In genomic region chr14:106006716-106007115, GRCh38 we compare ENCODE assay signal across 7 cellular contexts.
DNase-seq lines count a peak whose midpoint lies in the region; ATAC-seq and TF ChIP-seq lines count a peak whose summit lies in the region.
"Not testable (repeated sequence)": the region's sequence is repeated elsewhere in the genome, so short reads cannot be mapped to it uniquely, and the experiment has no call there.

No MANE protein-coding gene starts in this region.

- not testable (repeated sequence) for H3K36me3 ChIP-seq in BLaER1

- H3K4me3 Mint-ChIP-seq in activated CD4-positive, alpha-beta T cell treated with anti-CD3 and anti-CD28 coated beads for 36 hours: peak overlapping the region; percentile 77
- peak overlapping the region; percentile 82 for H3K4me3 Mint-ChIP-seq in activated CD8-positive, alpha-beta T cell treated with anti-CD3 and anti-CD28 coated beads for 36 hours
- H3K4me3 Mint-ChIP-seq in activated T-cell treated with anti-CD3 and anti-CD28 coated beads, Interleukin-2, amount 50 U/mL, for 72 hours: peak overlapping the region; percentile 91
- H3K4me3 Mint-ChIP-seq in activated naive CD4-positive, alpha-beta T cell treated with anti-CD3 and anti-CD28 coated beads, Interleukin-2, amount 50 U/mL, for 24 hours: peak overlapping the region; percentile 36
- H3K4me3 Mint-ChIP-seq in activated naive CD8-positive, alpha-beta T cell treated with anti-CD3 and anti-CD28 coated beads, Interleukin-2, amount 10 ng/mL, durations not matched to agents 7 days and 5 days: not testable (repeated sequence)

- not testable (repeated sequence) for ATAC-seq in activated CD4-positive, alpha-beta T cell treated with anti-CD3 and anti-CD28 coated beads for 36 hours; activated CD8-positive, alpha-beta T cell treated with anti-CD3 and anti-CD28 coated beads for 36 hours; activated T-cell treated with anti-CD3 and anti-CD28 coated beads, Interleukin-2, amount 50 U/mL, for 72 hours (replicated peaks in 1 of 2); activated naive CD8-positive, alpha-beta T cell treated with anti-CD3 and anti-CD28 coated beads, Interleukin-2, amount 10 ng/mL, durations not matched to agents 7 days and 5 days (ENCODE audit: low read depth)

- not testable (repeated sequence) for H3K27me3 Mint-ChIP-seq in activated CD4-positive, alpha-beta T cell treated with anti-CD3 and anti-CD28 coated beads for 36 hours; activated CD8-positive, alpha-beta T cell treated with anti-CD3 and anti-CD28 coated beads for 36 hours; activated T-cell treated with anti-CD3 and anti-CD28 coated beads, Interleukin-2, amount 50 U/mL, for 72 hours (ENCODE audit: low read depth); activated naive CD4-positive, alpha-beta T cell treated with anti-CD3 and anti-CD28 coated beads, Interleukin-2, amount 50 U/mL, for 24 hours; activated naive CD8-positive, alpha-beta T cell treated with anti-CD3 and anti-CD28 coated beads, Interleukin-2, amount 10 ng/mL, durations not matched to agents 7 days and 5 days

- DNase-seq in activated CD4-positive, alpha-beta T cell treated with anti-CD3 and anti-CD28 coated beads for 36 hours: peak; percentile 36
- DNase-seq in activated CD8-positive, alpha-beta T cell treated with anti-CD3 and anti-CD28 coated beads for 36 hours; activated T-cell treated with anti-CD3 and anti-CD28 coated beads, Interleukin-2, amount 50 U/mL, for 72 hours; activated naive CD8-positive, alpha-beta T cell treated with anti-CD3 and anti-CD28 coated beads, Interleukin-2, amount 10 ng/mL, durations not matched to agents 7 days and 5 days: not testable (repeated sequence)
- DNase-seq in stimulated activated CD4-positive, alpha-beta T cell treated with anti-CD3 and anti-CD28 coated beads, Interleukin-15, amount 100 ng/mL, for 24 hours: peak; percentile 36

- H3K27me3 ChIP-seq in BLaER1: not testable (repeated sequence)

- not testable (repeated sequence) for H3K9me3 ChIP-seq in BLaER1

- H3K4me1 Mint-ChIP-seq in activated CD4-positive, alpha-beta T cell treated with anti-CD3 and anti-CD28 coated beads for 36 hours: peaks cover 77% of the 10 kb centered on the region
- H3K4me1 Mint-ChIP-seq in activated CD8-positive, alpha-beta T cell treated with anti-CD3 and anti-CD28 coated beads for 36 hours (ENCODE audit: low read depth): peaks cover 55% of the 10 kb centered on the region
- H3K4me1 Mint-ChIP-seq in activated T-cell treated with anti-CD3 and anti-CD28 coated beads, Interleukin-2, amount 50 U/mL, for 72 hours (ENCODE audit: low read depth): peaks cover 83% of the 10 kb centered on the region
- H3K4me1 Mint-ChIP-seq in activated naive CD4-positive, alpha-beta T cell treated with anti-CD3 and anti-CD28 coated beads, Interleukin-2, amount 50 U/mL, for 24 hours: peaks cover 60% of the 10 kb centered on the region
- peaks cover 36% of the 10 kb centered on the region for H3K4me1 Mint-ChIP-seq in activated naive CD8-positive, alpha-beta T cell treated with anti-CD3 and anti-CD28 coated beads, Interleukin-2, amount 10 ng/mL, durations not matched to agents 7 days and 5 days

- peaks cover 31% of the 10 kb centered on the region for H3K36me3 Mint-ChIP-seq in activated CD4-positive, alpha-beta T cell treated with anti-CD3 and anti-CD28 coated beads for 36 hours (ENCODE audit: low read depth)
- not testable (repeated sequence) for H3K36me3 Mint-ChIP-seq in activated CD8-positive, alpha-beta T cell treated with anti-CD3 and anti-CD28 coated beads for 36 hours (ENCODE audit: low read depth); activated T-cell treated with anti-CD3 and anti-CD28 coated beads, Interleukin-2, amount 50 U/mL, for 72 hours (ENCODE audit: insufficient read depth in 2 of 2); activated naive CD4-positive, alpha-beta T cell treated with anti-CD3 and anti-CD28 coated beads, Interleukin-2, amount 50 U/mL, for 24 hours; activated naive CD8-positive, alpha-beta T cell treated with anti-CD3 and anti-CD28 coated beads, Interleukin-2, amount 10 ng/mL, durations not matched to agents 7 days and 5 days

- H3K4me3 ChIP-seq in BLaER1: peak overlapping the region; percentile 25; the same call in 1 of the 2 replicates

- H4K20me1 ChIP-seq in BLaER1: not testable (repeated sequence)

- not testable (repeated sequence) for H3K9ac ChIP-seq in BLaER1

- peak overlapping the region; percentile 95 for H3K27ac Mint-ChIP-seq in activated CD4-positive, alpha-beta T cell treated with anti-CD3 and anti-CD28 coated beads for 36 hours
- peak overlapping the region; percentile 99 for H3K27ac Mint-ChIP-seq in activated CD8-positive, alpha-beta T cell treated with anti-CD3 and anti-CD28 coated beads for 36 hours
- peak overlapping the region; percentile 89 for H3K27ac Mint-ChIP-seq in activated T-cell treated with anti-CD3 and anti-CD28 coated beads, Interleukin-2, amount 50 U/mL, for 72 hours
- peak overlapping the region; percentile 88 for H3K27ac Mint-ChIP-seq in activated naive CD4-positive, alpha-beta T cell treated with anti-CD3 and anti-CD28 coated beads, Interleukin-2, amount 50 U/mL, for 24 hours
- peak overlapping the region; percentile 84 for H3K27ac Mint-ChIP-seq in activated naive CD8-positive, alpha-beta T cell treated with anti-CD3 and anti-CD28 coated beads, Interleukin-2, amount 10 ng/mL, durations not matched to agents 7 days and 5 days

- not testable (repeated sequence) for H3K9me3 Mint-ChIP-seq in activated CD4-positive, alpha-beta T cell treated with anti-CD3 and anti-CD28 coated beads for 36 hours (ENCODE audit: low read depth); activated CD8-positive, alpha-beta T cell treated with anti-CD3 and anti-CD28 coated beads for 36 hours; activated T-cell treated with anti-CD3 and anti-CD28 coated beads, Interleukin-2, amount 50 U/mL, for 72 hours; activated naive CD4-positive, alpha-beta T cell treated with anti-CD3 and anti-CD28 coated beads, Interleukin-2, amount 50 U/mL, for 24 hours; activated naive CD8-positive, alpha-beta T cell treated with anti-CD3 and anti-CD28 coated beads, Interleukin-2, amount 10 ng/mL, durations not matched to agents 7 days and 5 days

- POLR2A ChIA-PET in activated CD4-positive, alpha-beta T cell treated with anti-CD3 and anti-CD28 coated beads for 36 hours (lab: Charles Lee); activated CD8-positive, alpha-beta T cell treated with anti-CD3 and anti-CD28 coated beads for 36 hours (lab: Charles Lee); activated naive CD8-positive, alpha-beta T cell treated with anti-CD3 and anti-CD28 coated beads, Interleukin-2, amount 10 ng/mL, durations not matched to agents 7 days and 5 days (lab: Charles Lee): not testable (repeated sequence)

- not testable (repeated sequence) for TF ChIP-seq CTCF in activated CD8-positive, alpha-beta T cell treated with anti-CD3 and anti-CD28 coated beads for 36 hours (IDR thresholded peaks at IDR 0.05)

- peak overlapping the region; percentile 58 for H3K27ac ChIP-seq in BLaER1

- intact Hi-C loops in activated CD4-positive, alpha-beta T cell treated with anti-CD3 and anti-CD28 coated beads for 36 hours (cut with DNase I, micrococcal nuclease): loop anchor here in 1 of 2 experiments (5.0 kb wide), 1 partner anchor 411 kb away; no protein-coding TSS in a partner anchor
- intact Hi-C loops in activated CD8-positive, alpha-beta T cell treated with anti-CD3 and anti-CD28 coated beads for 36 hours (cut with micrococcal nuclease): not testable (repeated sequence)

- peak overlapping the region; percentile 71 for H3K4me2 ChIP-seq in BLaER1

- CTCF ChIA-PET in activated CD4-positive, alpha-beta T cell treated with anti-CD3 and anti-CD28 coated beads for 36 hours (lab: Charles Lee): interaction anchor here (0.6 kb wide), 1 partner anchor 11 kb away, joined by 3 read pairs; no protein-coding TSS in a partner anchor
- CTCF ChIA-PET in activated CD8-positive, alpha-beta T cell treated with anti-CD3 and anti-CD28 coated beads for 36 hours (lab: Charles Lee): interaction anchor here (1.3 to 1.5 kb wide), 4 partner anchors 15 to 73 kb away, joined by 3 to 4 read pairs (median 4); no protein-coding TSS in a partner anchor

- H3K4me1 ChIP-seq in BLaER1: peaks cover 37% of the 10 kb centered on the region
